Comparison of ENCODE assay signal across 17 cellular contexts in genomic region chr7:100061518-100062193, GRCh38. TPM values are rescaled to one million over a fixed set of nuclear protein-coding genes. Genes with fewer than 3 reads are reported as not detected.
DNase-seq lines count a peak whose midpoint lies in the region; ATAC-seq, FAIRE-seq and TF ChIP-seq lines count a peak whose summit lies in the region.
"Had no signal": no experiment of that assay in that cellular context is flagged by ENCODE, and none has a peak within 500 bp of the region (broad histone marks: within the 10 kb centered on the region; RNA-seq: fewer than 3 reads in every experiment).

No MANE protein-coding gene starts in this region.

- DNase-seq in CD8-positive, alpha-beta T cell = no peak
- DNase-seq in K562 (ENCODE audit: extremely low read depth in 1 of 4, low spot score in 3 of 4) = peak; percentile 65 to 78 (median 76)
- DNase-seq in DMS79 treated with DMSO at 0.1 percent for 48 hours (lab: John Stamatoyannopoulos, UW) = no peak
- DNase-seq: KG1, NCI-H1048, NCI-H1436 treated with DMSO at 0.1 percent for 48 hours, NCI-H2029 treated with DMSO at 0.1 percent for 48 hours, NCI-H748 treated with DMSO at 0.1 percent for 48 hours had no signal

- TF ChIP-seq CTCF in CD8-positive, alpha-beta T cell (IDR thresholded peaks at IDR 0.05) = no peak
- TF ChIP-seq CTCF in HEK293 (tag by site-specific recombination; IDR thresholded peaks at IDR 0.05) = no peak
- TF ChIP-seq CTCF in K562 (IDR thresholded peaks at IDR 0.05 in 2 of 3, conservative IDR thresholded peaks at IDR 0.05 in 1 of 3; ENCODE audit: insufficient read depth in 2 of 3, low read depth in 1 of 3, low read length in 3 of 3) = no peak
- no peak for TF ChIP-seq CTCF in neural cell (IDR thresholded peaks at IDR 0.05; ENCODE audit: poor library complexity, severe bottlenecking)

- no peak overlapping the region for H3K4me3 ChIP-seq in CD8-positive, alpha-beta T cell (ENCODE audit: low read depth, low read length)
- H3K4me3 ChIP-seq in HEK293 (ENCODE audit: low read depth, low read length) (no peak overlapping the region), K562 (no peak overlapping the region), neural cell (ENCODE audit: low read length) (no peak overlapping the region)
- H3K4me3 ChIP-seq: GM23338, SK-N-MC had no signal

- H3K4me2 ChIP-seq in K562 (ENCODE audit: insufficient read depth, low read length) (peak overlapping the region; percentile 14), neural cell (ENCODE audit: low read length) (no peak overlapping the region)
- H3K4me2 ChIP-seq: GM23338 had no signal

- intact Hi-C loops in CD8-positive, alpha-beta T cell (cut with DNase I, micrococcal nuclease) = no loop called here
- intact Hi-C loops in K562 (cut with micrococcal nuclease) = no loop called here

- H3K9me3 ChIP-seq in CD8-positive, alpha-beta T cell (ENCODE audit: low read length) = no peaks in the 10 kb centered on the region
- H3K9me3 ChIP-seq in HEK293 (ENCODE audit: control insufficient read depth, insufficient read depth, low read depth, low read length) = no peaks in the 10 kb centered on the region
- no peaks in the 10 kb centered on the region; the same call in 1 of the 2 replicates for H3K9me3 ChIP-seq in K562 (replicated peaks; ENCODE audit: control insufficient read depth, insufficient read depth, low read depth, low read length)
- no peaks in the 10 kb centered on the region for H3K9me3 ChIP-seq in neural cell (ENCODE audit: low read length)

- no peaks in the 10 kb centered on the region for H3K27me3 Mint-ChIP-seq in CD8-positive, alpha-beta T cell (ENCODE audit: low read depth)

- TF ChIP-seq RAD21 in K562 (CRISPR knock-in tag; conservative IDR thresholded peaks at IDR 0.05 in 1 of 2, IDR thresholded peaks at IDR 0.05 in 1 of 2) = no peak
- TF ChIP-seq RAD21 in neural cell (conservative IDR thresholded peaks at IDR 0.05) = no peak

- BruUV-seq in K562 (replicated peaks; lab: Mats Ljungman, UMichigan) = no TSS peak

- H2AFZ ChIP-seq in K562 (ENCODE audit: low read depth, low read length) = no peak overlapping the region
- no peak overlapping the region for H2AFZ ChIP-seq in neural cell (ENCODE audit: low read depth, low read length)
- H2AFZ ChIP-seq: GM23338 had no signal

- TF ChIP-seq POLR2A in K562 (conservative IDR thresholded peaks at IDR 0.05) = no peak

- CTCF ChIA-PET in CD8-positive, alpha-beta T cell (lab: Charles Lee) = interaction anchor here (1.2 to 2.7 kb wide), 3 partner anchors 9 to 71 kb away, joined by 3 to 5 read pairs (median 4); no protein-coding TSS in a partner anchor
- CTCF ChIA-PET in HEK293 (lab: Yijun Ruan, JAX) (interaction anchor here (0.6 kb wide), 1 partner anchor 70 kb away, joined by 3 read pairs; no protein-coding TSS in a partner anchor), K562 (lab: Yijun Ruan, JAX; ENCODE audit: low intra/inter-chr PET ratio) (interaction anchor here (0.5 kb wide), 1 partner anchor 33 kb away, joined by 4 read pairs; no protein-coding TSS in a partner anchor)

- TF ChIP-seq EP300 in K562 (IDR thresholded peaks at IDR 0.05; ENCODE audit: low read length) (peak; percentile 62; the same call in 1 of the 2 replicates), neural cell (conservative IDR thresholded peaks at IDR 0.05; ENCODE audit: poor library complexity, severe bottlenecking) (no peak)

- peak; percentile 78 for FAIRE-seq in K562 (lab: Jason Lieb, UNC)

- in situ Hi-C loops in K562 (cut with MboI) = no loop called here

- no peaks in the 10 kb centered on the region for H3K9me2 ChIP-seq in neural cell (ENCODE audit: insufficient read depth, low read length)

- ATAC-seq in CD8-positive, alpha-beta T cell = no peak
- ATAC-seq in K562 (peak; percentile 54), GM21723 (IDR thresholded peaks at IDR 0.05; ENCODE audit: unreplicated experiment) (no peak), HG03045 (IDR thresholded peaks at IDR 0.05; ENCODE audit: unreplicated experiment) (no peak)
- ATAC-seq: GM23338, HCT116, Panc1, Right ventricle myocardium inferior had no signal

- H3K4me3 Mint-ChIP-seq in CD8-positive, alpha-beta T cell = no peak overlapping the region
- H3K4me3 Mint-ChIP-seq: GM23338 had no signal

- peak overlapping the region; percentile 46 for H3K27ac Mint-ChIP-seq in CD8-positive, alpha-beta T cell
- H3K27ac Mint-ChIP-seq: GM23338 had no signal

- no peaks in the 10 kb centered on the region for H3K9me3 Mint-ChIP-seq in CD8-positive, alpha-beta T cell
- H3K9me3 Mint-ChIP-seq: GM23338 had no signal

- no peaks in the 10 kb centered on the region for H3K4me1 Mint-ChIP-seq in CD8-positive, alpha-beta T cell (ENCODE audit: low read depth)
- H3K4me1 Mint-ChIP-seq: GM23338 had no signal

- H3K79me2 ChIP-seq in K562 (ENCODE audit: control insufficient read depth, insufficient read depth, low read length) (no peaks in the 10 kb centered on the region), neural cell (replicated peaks; ENCODE audit: insufficient read depth, low read length) (no peaks in the 10 kb centered on the region)

- H3K36me3 Mint-ChIP-seq in CD8-positive, alpha-beta T cell = peaks cover 61% of the 10 kb centered on the region

- no peaks in the 10 kb centered on the region for H4K20me1 ChIP-seq in K562 (replicated peaks; ENCODE audit: control insufficient read depth, insufficient read depth, low read length)
- no peaks in the 10 kb centered on the region for H4K20me1 ChIP-seq in neural cell (ENCODE audit: insufficient read depth)

- no peaks in the 10 kb centered on the region for H3K4me1 ChIP-seq in CD8-positive, alpha-beta T cell (ENCODE audit: insufficient read depth, low read length)
- H3K4me1 ChIP-seq in HEK293 (ENCODE audit: control insufficient read depth, insufficient read depth, low read length) = no peaks in the 10 kb centered on the region
- peaks cover 5 to 19% of the 10 kb centered on the region in 2 experiments; a peak in 3 of 5 replicates for H3K4me1 ChIP-seq in K562 (replicated peaks in 1 of 2; ENCODE audit: control insufficient read depth in 2 of 2, insufficient read depth in 2 of 2, low read length in 2 of 2)

- H3K9ac ChIP-seq in K562 (ENCODE audit: insufficient read depth in 1 of 2, low read depth in 2 of 2, low read length in 2 of 2) (peak overlapping the region in 1 of 2 experiments; percentile 31; a peak in 1 of 4 replicates), neural cell (ENCODE audit: low read length) (no peak overlapping the region)

- H3F3A ChIP-seq in neural cell (ENCODE audit: insufficient read depth, low read length, poor library complexity, severe bottlenecking) = no peaks in the 10 kb centered on the region

- peaks cover 13% of the 10 kb centered on the region for H3K36me3 ChIP-seq in CD8-positive, alpha-beta T cell (ENCODE audit: insufficient read depth, low read length)
- peaks cover 45 to 52% of the 10 kb centered on the region in 2 experiments for H3K36me3 ChIP-seq in HEK293 (ENCODE audit: control insufficient read depth in 2 of 2, insufficient read depth in 1 of 2, low read length in 2 of 2)
- H3K36me3 ChIP-seq in K562 (ENCODE audit: control insufficient read depth, insufficient read depth, low read length) = peaks cover 64% of the 10 kb centered on the region
- peaks cover 9% of the 10 kb centered on the region for H3K36me3 ChIP-seq in neural cell (ENCODE audit: insufficient read depth, low read length)

- POLR2A ChIA-PET in CD8-positive, alpha-beta T cell (lab: Charles Lee) = no interaction called here
- POLR2A ChIA-PET in HEK293 (lab: Yijun Ruan, JAX) = interaction anchor here (0.9 to 1.5 kb wide), 2 partner anchors 12 to 65 kb away, joined by 5 read pairs; partner anchors contain the start of genes MBLAC1 and ZSCAN21
- POLR2A ChIA-PET in K562 (lab: Yijun Ruan, JAX) = interaction anchor here (0.5 to 1.1 kb wide), 5 partner anchors 11 to 659 kb away, joined by 3 to 7 read pairs (median 5); partner anchors contain the start of gene ZSCAN21

- H3K27me3 ChIP-seq in CD8-positive, alpha-beta T cell (ENCODE audit: insufficient read depth, low read length) = no peaks in the 10 kb centered on the region
- H3K27me3 ChIP-seq in K562 (ENCODE audit: control insufficient read depth in 2 of 2, insufficient read depth in 2 of 2, low read length in 2 of 2) (no peaks in the 10 kb centered on the region), neural cell (ENCODE audit: insufficient read depth, low read depth, low read length) (no peaks in the 10 kb centered on the region)

- 62% methylated on average over 11 of the region's 11 CpGs for WGBS in K562 (ENCODE audit: insufficient coverage, low coverage, missing lambda C conversion rate)

- no peak overlapping the region for H3K27ac ChIP-seq in CD8-positive, alpha-beta T cell (ENCODE audit: low read depth, low read length)
- H3K27ac ChIP-seq in HEK293 (ENCODE audit: extremely low read depth, low read depth, low read length) = no peak overlapping the region
- H3K27ac ChIP-seq in K562 (ENCODE audit: extremely low read depth, low read depth, low read length) = no peak overlapping the region; the same call in 2 of the 3 replicates
- H3K27ac ChIP-seq in neural cell (ENCODE audit: low read length) = no peak overlapping the region
- H3K27ac ChIP-seq: SK-N-MC had no signal

- no peaks in the 10 kb centered on the region for H3K9me1 ChIP-seq in K562 (ENCODE audit: control insufficient read depth, insufficient read depth, low read length)

RNA-seq across cellular contexts. Expression of gene ZSCAN21, which starts 12.1 kb away (rescaled TPM):
- total RNA-seq in CD8-positive, alpha-beta T cell = 1 to 10 TPM; 4.8 to 5.7 TPM
- 19.2 and 21.8 TPM in 2 replicates for total RNA-seq in K562 (2011; cell fraction: chromatin; rRNA removed; ENCODE audit: low replicate concordance)
- 12.0 and 13.5 TPM in 2 replicates for total RNA-seq in K562 (2011; cell fraction: nucleolus; rRNA removed)
- total RNA-seq in K562 (2011; cell fraction: nucleoplasm; rRNA removed) = 9.1 and 13.6 TPM in 2 replicates
- total RNA-seq in K562 (2014; rRNA removed) (13.8 and 14.0 TPM in 2 replicates), K562 (2014; rRNA removed; fragmentation: Illumina TruSeq; extraction: Trizol) (13.2 and 14.1 TPM in 2 replicates), K562 (2015; rRNA removed; fragmentation: Illumina TruSeq; extraction: Trizol) (11.6 and 12.2 TPM in 2 replicates), K562 (2021) (12.7 and 13.8 TPM in 2 replicates)
- polyA plus RNA-seq in K562 (2011; rRNA removed) (9.5 and 13.4 TPM in 2 replicates), K562 (2014; fragmentation: Illumina TruSeq; extraction: Trizol) (13.5 and 15.5 TPM in 2 replicates), K562 (2014; fragmentation: Nextera tagmentation; extraction: Ambion mirVana) (1 to 10 TPM; 5.9 to 6.9 TPM), K562 (2014; rRNA removed) (11.6 and 11.8 TPM in 2 replicates), neural cell (26.0 and 27.6 TPM in 2 replicates)
- polyA plus RNA-seq in K562 (2011; cell fraction: cytosol; rRNA removed) = 6.7 and 9.5 TPM in 2 replicates
- 7.4 and 7.8 TPM in 2 replicates for polyA plus RNA-seq in K562 (2011; cell fraction: nucleus; rRNA removed)
- polyA plus RNA-seq in K562 (2012) = 7.7 and 8.5 TPM in 2 replicates
- polyA minus RNA-seq in K562 (2011; rRNA and poly(A)+ RNA removed) = 8.2 and 9.7 TPM in 2 replicates
- polyA minus RNA-seq in K562 (2011; cell fraction: cytosol; rRNA and poly(A)+ RNA removed) = 3.5 and 5.0 TPM in 2 replicates
- polyA minus RNA-seq in K562 (2011; cell fraction: nucleus; rRNA and poly(A)+ RNA removed) = 2.6 and 3.2 TPM in 2 replicates
- polyA minus RNA-seq in neural cell = 28.6 and 31.7 TPM in 2 replicates

RNA-seq across cellular contexts. Expression of gene ZNF3, which starts 19.9 kb away (rescaled TPM):
- 10 to 100 TPM; 34.9 to 35.6 TPM for total RNA-seq in CD8-positive, alpha-beta T cell
- 153 and 214 TPM in 2 replicates for total RNA-seq in K562 (2011; cell fraction: chromatin; rRNA removed; ENCODE audit: low replicate concordance)
- total RNA-seq in K562 (2011; cell fraction: nucleolus; rRNA removed) = 103 and 125 TPM in 2 replicates
- 119 and 140 TPM in 2 replicates for total RNA-seq in K562 (2011; cell fraction: nucleoplasm; rRNA removed)
- 33.6 and 35.6 TPM in 2 replicates for total RNA-seq in K562 (2014; rRNA removed)
- total RNA-seq in K562 (2014; rRNA removed; fragmentation: Illumina TruSeq; extraction: Trizol) = 55.6 and 64.4 TPM in 2 replicates
- 61.6 and 64.9 TPM in 2 replicates for total RNA-seq in K562 (2015; rRNA removed; fragmentation: Illumina TruSeq; extraction: Trizol)
- 46.7 and 48.5 TPM in 2 replicates for total RNA-seq in K562 (2021)
- 44.8 and 52.3 TPM in 2 replicates for polyA plus RNA-seq in K562 (2011; rRNA removed)
- 20.8 and 27.2 TPM in 2 replicates for polyA plus RNA-seq in K562 (2011; cell fraction: cytosol; rRNA removed)
- polyA plus RNA-seq in K562 (2011; cell fraction: nucleus; rRNA removed) = 85.4 and 103 TPM in 2 replicates
- polyA plus RNA-seq in K562 (2012) = 30.1 and 31.6 TPM in 2 replicates
- polyA plus RNA-seq in K562 (2014; fragmentation: Illumina TruSeq; extraction: Trizol) = 58.4 and 58.7 TPM in 2 replicates
- polyA plus RNA-seq in K562 (2014; fragmentation: Nextera tagmentation; extraction: Ambion mirVana) = 10 to 100 TPM; 30.0 to 51.5 TPM
- 39.6 and 45.8 TPM in 2 replicates for polyA plus RNA-seq in K562 (2014; rRNA removed)
- polyA minus RNA-seq in K562 (2011; rRNA and poly(A)+ RNA removed) = 55.6 and 57.4 TPM in 2 replicates
- 10.5 and 15.3 TPM in 2 replicates for polyA minus RNA-seq in K562 (2011; cell fraction: cytosol; rRNA and poly(A)+ RNA removed)
- polyA minus RNA-seq in K562 (2011; cell fraction: nucleus; rRNA and poly(A)+ RNA removed) = 33.7 and 50.5 TPM in 2 replicates
- polyA plus RNA-seq in neural cell = 57.2 and 71.2 TPM in 2 replicates
- 79.6 and 80.0 TPM in 2 replicates for polyA minus RNA-seq in neural cell

RNA-seq across cellular contexts. Expression of gene COPS6, which starts 27.1 kb away (rescaled TPM):
- total RNA-seq in CD8-positive, alpha-beta T cell = 10 to 100 TPM; 73.2 to 77.8 TPM
- total RNA-seq in K562 (2011; cell fraction: chromatin; rRNA removed; ENCODE audit: low replicate concordance) = 151 and 243 TPM in 2 replicates
- 132 and 134 TPM in 2 replicates for total RNA-seq in K562 (2011; cell fraction: nucleolus; rRNA removed)
- 123 and 134 TPM in 2 replicates for total RNA-seq in K562 (2011; cell fraction: nucleoplasm; rRNA removed)
- total RNA-seq in K562 (2014; rRNA removed) = 102 and 119 TPM in 2 replicates
- 56.4 and 64.2 TPM in 2 replicates for total RNA-seq in K562 (2014; rRNA removed; fragmentation: Illumina TruSeq; extraction: Trizol)
- 60.1 and 63.0 TPM in 2 replicates for total RNA-seq in K562 (2015; rRNA removed; fragmentation: Illumina TruSeq; extraction: Trizol)
- 168 TPM in 2 replicates for total RNA-seq in K562 (2021)
- 142 and 202 TPM in 2 replicates for polyA plus RNA-seq in K562 (2011; rRNA removed)
- polyA plus RNA-seq in K562 (2011; cell fraction: cytosol; rRNA removed) = 161 and 249 TPM in 2 replicates
- polyA plus RNA-seq in K562 (2011; cell fraction: nucleus; rRNA removed) = 125 and 159 TPM in 2 replicates
- polyA plus RNA-seq in K562 (2012) = 160 and 243 TPM in 2 replicates
- polyA plus RNA-seq in K562 (2014; fragmentation: Illumina TruSeq; extraction: Trizol) = 176 and 194 TPM in 2 replicates
- 100 to 1,000 TPM; 160 to 331 TPM for polyA plus RNA-seq in K562 (2014; fragmentation: Nextera tagmentation; extraction: Ambion mirVana)
- 212 and 232 TPM in 2 replicates for polyA plus RNA-seq in K562 (2014; rRNA removed)
- 82.3 and 172 TPM in 2 replicates for polyA minus RNA-seq in K562 (2011; rRNA and poly(A)+ RNA removed)
- 57.4 and 102 TPM in 2 replicates for polyA minus RNA-seq in K562 (2011; cell fraction: cytosol; rRNA and poly(A)+ RNA removed)
- 37.4 and 39.0 TPM in 2 replicates for polyA minus RNA-seq in K562 (2011; cell fraction: nucleus; rRNA and poly(A)+ RNA removed)
- polyA plus RNA-seq in neural cell = 57.1 and 89.2 TPM in 2 replicates
- 29.9 and 38.2 TPM in 2 replicates for polyA minus RNA-seq in neural cell

RNA-seq across cellular contexts. Expression of gene MCM7, which starts 39.5 kb away (rescaled TPM):
- total RNA-seq in CD8-positive, alpha-beta T cell = 10 to 100 TPM; 63.7 to 64.6 TPM
- 414 and 758 TPM in 2 replicates for total RNA-seq in K562 (2011; cell fraction: chromatin; rRNA removed; ENCODE audit: low replicate concordance)
- total RNA-seq in K562 (2011; cell fraction: nucleolus; rRNA removed) = 463 and 497 TPM in 2 replicates
- 263 and 349 TPM in 2 replicates for total RNA-seq in K562 (2011; cell fraction: nucleoplasm; rRNA removed)
- 560 and 610 TPM in 2 replicates for total RNA-seq in K562 (2014; rRNA removed)
- 303 and 336 TPM in 2 replicates for total RNA-seq in K562 (2014; rRNA removed; fragmentation: Illumina TruSeq; extraction: Trizol)
- 408 and 410 TPM in 2 replicates for total RNA-seq in K562 (2015; rRNA removed; fragmentation: Illumina TruSeq; extraction: Trizol)
- total RNA-seq in K562 (2021) = 588 and 616 TPM in 2 replicates
- polyA plus RNA-seq in K562 (2011; rRNA removed) = 304 and 329 TPM in 2 replicates
- 333 and 730 TPM in 2 replicates for polyA plus RNA-seq in K562 (2011; cell fraction: cytosol; rRNA removed)
- 657 and 888 TPM in 2 replicates for polyA plus RNA-seq in K562 (2011; cell fraction: nucleus; rRNA removed)
- 488 and 498 TPM in 2 replicates for polyA plus RNA-seq in K562 (2012)
- 437 and 491 TPM in 2 replicates for polyA plus RNA-seq in K562 (2014; fragmentation: Illumina TruSeq; extraction: Trizol)
- 100 to 1,000 TPM; 407 to 856 TPM for polyA plus RNA-seq in K562 (2014; fragmentation: Nextera tagmentation; extraction: Ambion mirVana)
- 488 and 513 TPM in 2 replicates for polyA plus RNA-seq in K562 (2014; rRNA removed)
- polyA minus RNA-seq in K562 (2011; rRNA and poly(A)+ RNA removed) = 295 and 393 TPM in 2 replicates
- polyA minus RNA-seq in K562 (2011; cell fraction: cytosol; rRNA and poly(A)+ RNA removed) = 320 and 399 TPM in 2 replicates
- 299 and 305 TPM in 2 replicates for polyA minus RNA-seq in K562 (2011; cell fraction: nucleus; rRNA and poly(A)+ RNA removed)
- 118 and 146 TPM in 2 replicates for polyA plus RNA-seq in neural cell
- polyA minus RNA-seq in neural cell = 57.9 and 65.0 TPM in 2 replicates

RNA-seq across cellular contexts. Expression of gene AP4M1, which starts 39.8 kb away (rescaled TPM):
- total RNA-seq in CD8-positive, alpha-beta T cell = 1 to 10 TPM; 2.8 to 3.9 TPM
- 35.5 and 59.8 TPM in 2 replicates for total RNA-seq in K562 (2011; cell fraction: chromatin; rRNA removed; ENCODE audit: low replicate concordance)
- 50.4 and 51.6 TPM in 2 replicates for total RNA-seq in K562 (2011; cell fraction: nucleolus; rRNA removed)
- total RNA-seq in K562 (2011; cell fraction: nucleoplasm; rRNA removed) = 26.7 and 40.9 TPM in 2 replicates
- total RNA-seq in K562 (2014; rRNA removed) (17.4 and 30.9 TPM in 2 replicates), K562 (2014; rRNA removed; fragmentation: Illumina TruSeq; extraction: Trizol) (11.0 and 12.2 TPM in 2 replicates), K562 (2015; rRNA removed; fragmentation: Illumina TruSeq; extraction: Trizol) (11.9 and 13.5 TPM in 2 replicates), K562 (2021) (21.8 and 25.2 TPM in 2 replicates)
- polyA plus RNA-seq in K562 (2011; rRNA removed) (12.7 and 14.1 TPM in 2 replicates), K562 (2014; fragmentation: Illumina TruSeq; extraction: Trizol) (16.4 and 18.0 TPM in 2 replicates), K562 (2014; fragmentation: Nextera tagmentation; extraction: Ambion mirVana) (1 to 10 TPM; 1.3 to 3.6 TPM), K562 (2014; rRNA removed) (15.6 and 19.6 TPM in 2 replicates), neural cell (78.9 and 100 TPM in 2 replicates)
- 14.1 and 21.2 TPM in 2 replicates for polyA plus RNA-seq in K562 (2011; cell fraction: cytosol; rRNA removed)
- 41.5 and 49.3 TPM in 2 replicates for polyA plus RNA-seq in K562 (2011; cell fraction: nucleus; rRNA removed)
- polyA plus RNA-seq in K562 (2012) = 15.8 and 27.8 TPM in 2 replicates
- 10.9 and 15.8 TPM in 2 replicates for polyA minus RNA-seq in K562 (2011; rRNA and poly(A)+ RNA removed)
- 9.1 and 11.9 TPM in 2 replicates for polyA minus RNA-seq in K562 (2011; cell fraction: cytosol; rRNA and poly(A)+ RNA removed)
- polyA minus RNA-seq in K562 (2011; cell fraction: nucleus; rRNA and poly(A)+ RNA removed) = 12.1 and 17.2 TPM in 2 replicates
- polyA minus RNA-seq in neural cell = 34.3 and 35.2 TPM in 2 replicates

Comparison
In these comparisons a context has a peak if more than half of its experiments do, and no peak if none do; other contexts are left out.
1. DNase-seq: peak in K562 (4 of 4); none in CD8-positive, alpha-beta T cell (0 of 7) and DMS79 treated with DMSO at 0.1 percent for 48 hours (single experiment).